ENCODE assay signal across 1 cellular context in the genomic region with DNA sequence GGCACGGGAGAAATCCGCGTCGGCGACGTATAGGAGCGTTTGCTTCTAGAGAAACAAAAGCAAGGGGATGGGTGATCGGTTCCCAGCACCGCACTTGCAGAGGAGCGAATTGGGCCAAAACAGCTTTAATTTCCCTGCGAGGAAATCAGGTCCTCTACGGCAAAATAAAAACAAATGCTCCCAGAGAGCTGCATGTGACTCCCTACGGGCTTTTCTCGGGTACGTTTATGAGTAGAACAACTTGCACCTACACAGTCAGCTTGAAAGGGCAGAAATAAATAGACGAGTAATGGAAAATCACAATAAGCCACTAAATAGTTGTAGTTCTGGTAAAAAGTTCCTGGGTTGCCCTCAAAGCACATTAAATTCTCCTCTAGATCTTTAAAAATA.
TF ChIP-seq lines count a peak whose summit lies in the region.

No MANE protein-coding gene starts in this region.

TF ChIP-seq in GM12878, 131 proteins besides CTCF, POLR2A, EP300 and RAD21 (continued from another document):
- TF ChIP-seq YY1 (IDR thresholded peaks at IDR 0.05; ENCODE audit: low read depth, low read length), result no peak
- TF ChIP-seq NFYA (IDR thresholded peaks at IDR 0.05; ENCODE audit: borderline replicate concordance, low read depth, low read length), result no peak
- no peak for TF ChIP-seq NFXL1 (IDR thresholded peaks at IDR 0.05; ENCODE audit: borderline replicate concordance)
- no peak for TF ChIP-seq POU2F2 (IDR thresholded peaks at IDR 0.05; ENCODE audit: borderline replicate concordance, low read depth, low read length)
- TF ChIP-seq MYC (IDR thresholded peaks at IDR 0.05; ENCODE audit: insufficient read depth, insufficient read length, insufficient replicate concordance, low read length, severe bottlenecking), result no peak
- TF ChIP-seq, protein P1, sequence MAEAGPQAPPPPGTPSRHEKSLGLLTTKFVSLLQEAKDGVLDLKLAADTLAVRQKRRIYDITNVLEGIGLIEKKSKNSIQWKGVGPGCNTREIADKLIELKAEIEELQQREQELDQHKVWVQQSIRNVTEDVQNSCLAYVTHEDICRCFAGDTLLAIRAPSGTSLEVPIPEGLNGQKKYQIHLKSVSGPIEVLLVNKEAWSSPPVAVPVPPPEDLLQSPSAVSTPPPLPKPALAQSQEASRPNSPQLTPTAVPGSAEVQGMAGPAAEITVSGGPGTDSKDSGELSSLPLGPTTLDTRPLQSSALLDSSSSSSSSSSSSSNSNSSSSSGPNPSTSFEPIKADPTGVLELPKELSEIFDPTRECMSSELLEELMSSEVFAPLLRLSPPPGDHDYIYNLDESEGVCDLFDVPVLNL (IDR thresholded peaks at IDR 0.05; ENCODE audit: low read depth, low read length), result no peak
- TF ChIP-seq ZNF24 (IDR thresholded peaks at IDR 0.05), result no peak
- no peak for TF ChIP-seq MTA3 (IDR thresholded peaks at IDR 0.05; ENCODE audit: borderline replicate concordance, low read length)
- no peak for TF ChIP-seq CHD2 (IDR thresholded peaks at IDR 0.05; ENCODE audit: borderline replicate concordance, low read depth, low read length)
